ENCODE assay signal across 1 cellular context in genomic region chr17:56260421-56260820, GRCh38.
TF ChIP-seq lines count a peak whose summit lies in the region.

No MANE protein-coding gene starts in this region.

TF ChIP-seq in GM23338, 12 proteins besides CTCF, POLR2A, EP300 and RAD21 (continued from another document):
- TF ChIP-seq, protein P1, sequence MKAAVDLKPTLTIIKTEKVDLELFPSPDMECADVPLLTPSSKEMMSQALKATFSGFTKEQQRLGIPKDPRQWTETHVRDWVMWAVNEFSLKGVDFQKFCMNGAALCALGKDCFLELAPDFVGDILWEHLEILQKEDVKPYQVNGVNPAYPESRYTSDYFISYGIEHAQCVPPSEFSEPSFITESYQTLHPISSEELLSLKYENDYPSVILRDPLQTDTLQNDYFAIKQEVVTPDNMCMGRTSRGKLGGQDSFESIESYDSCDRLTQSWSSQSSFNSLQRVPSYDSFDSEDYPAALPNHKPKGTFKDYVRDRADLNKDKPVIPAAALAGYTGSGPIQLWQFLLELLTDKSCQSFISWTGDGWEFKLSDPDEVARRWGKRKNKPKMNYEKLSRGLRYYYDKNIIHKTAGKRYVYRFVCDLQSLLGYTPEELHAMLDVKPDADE (IDR thresholded peaks at IDR 0.05): no peak
- TF ChIP-seq EZH2 (IDR thresholded peaks at IDR 0.05; ENCODE audit: low read depth, unreplicated experiment): no peak
